8 cellular contexts compared by ENCODE assay signal in genomic region chr15:73273181-73274002, GRCh38.
A peak's percentile ranks its signal among the peaks of the same experiment; 100 is the strongest.
DNase-seq lines count a peak whose midpoint lies in the region; ATAC-seq and TF ChIP-seq lines count a peak whose summit lies in the region.

No MANE protein-coding gene starts in this region.

- DNase-seq in Calu3: peak; percentile 62
- DNase-seq in NCI-H774 (lab: John Stamatoyannopoulos, UW): peak; percentile 33
- DNase-seq in activated T-cell treated with anti-CD3 and anti-CD28 coated beads for 48 hours (ENCODE audit: low read depth): peak; percentile 21
- peak; percentile 75 for DNase-seq in fibroblast of peridontal ligament (ENCODE audit: extremely low read depth)
- DNase-seq in transverse colon: peak; percentile 39

- TF ChIP-seq EP300 in neural cell (conservative IDR thresholded peaks at IDR 0.05; ENCODE audit: poor library complexity, severe bottlenecking): no peak
- TF ChIP-seq EP300 in transverse colon (IDR thresholded peaks at IDR 0.05; ENCODE audit: low read depth): no peak

- no peaks in the 10 kb centered on the region for H3K36me3 Mint-ChIP-seq in Calu3 (ENCODE audit: insufficient read depth, unreplicated experiment)

- H3K9me3 ChIP-seq in neural cell (ENCODE audit: low read length): no peaks in the 10 kb centered on the region
- H3K9me3 ChIP-seq in transverse colon: no peaks in the 10 kb centered on the region

- H3K27ac ChIP-seq in neural cell (ENCODE audit: low read length) (no peak overlapping the region), transverse colon (no peak overlapping the region)

- 10 to 37% methylated on average over 2 to 5 of the region's 5 CpGs for WGBS in transverse colon (ENCODE audit: low coverage in 1 of 2), 2 donors

- H3K9ac ChIP-seq in neural cell (ENCODE audit: low read length): no peak overlapping the region

- CTCF ChIA-PET in Calu3 (lab: Charles Lee): interaction anchor here (1.0 to 1.9 kb wide), 4 partner anchors 8 to 551 kb away, joined by 5 to 9 read pairs (median 6); no protein-coding TSS in a partner anchor

- peak; percentile 46 for ATAC-seq in HG03175 (IDR thresholded peaks at IDR 0.05; ENCODE audit: unreplicated experiment)
- ATAC-seq in HG03025 (IDR thresholded peaks at IDR 0.05; ENCODE audit: low FRiP score, unreplicated experiment): no peak

- no peaks in the 10 kb centered on the region for H3F3A ChIP-seq in neural cell (ENCODE audit: insufficient read depth, low read length, poor library complexity, severe bottlenecking)

- H3K27me3 ChIP-seq in neural cell (ENCODE audit: insufficient read depth, low read depth, low read length) (no peaks in the 10 kb centered on the region), transverse colon (no peaks in the 10 kb centered on the region)

- no peaks in the 10 kb centered on the region for H3K9me3 Mint-ChIP-seq in Calu3 (ENCODE audit: low read depth, unreplicated experiment)

- no peaks in the 10 kb centered on the region for H3K4me1 ChIP-seq in transverse colon

- no peaks in the 10 kb centered on the region for H3K4me1 Mint-ChIP-seq in Calu3 (ENCODE audit: low read depth, unreplicated experiment)

- intact Hi-C loops in Calu3 (cut with micrococcal nuclease; ENCODE audit: unreplicated experiment) (loop anchor here (5.0 kb wide), 1 partner anchor 551 kb away; no protein-coding TSS in a partner anchor), transverse colon (cut with DNase I; ENCODE audit: low total_unique reads) (no loop called here)

- no peak overlapping the region for H3K4me3 ChIP-seq in neural cell (ENCODE audit: low read length)
- no peak overlapping the region for H3K4me3 ChIP-seq in transverse colon

- TF ChIP-seq RAD21 in neural cell (conservative IDR thresholded peaks at IDR 0.05): peak; percentile 83

- BruUV-seq in Calu3 (replicated peaks; lab: Mats Ljungman, UMichigan): no TSS peak

- H3K79me2 ChIP-seq in neural cell (replicated peaks; ENCODE audit: insufficient read depth, low read length): no peaks in the 10 kb centered on the region

- H3K36me3 ChIP-seq in neural cell (ENCODE audit: insufficient read depth, low read length) (peaks cover 6% of the 10 kb centered on the region), transverse colon (peaks cover 0 to 27% (median 4%) of the 10 kb centered on the region in 4 donors)

- H3K9me2 ChIP-seq in neural cell (ENCODE audit: insufficient read depth, low read length): no peaks in the 10 kb centered on the region

- H3K4me3 Mint-ChIP-seq in Calu3 (ENCODE audit: low read depth, unreplicated experiment): no peak overlapping the region

- in situ Hi-C loops in transverse colon (cut with MboI; ENCODE audit: low pct_ligation_motif_present in 1 of 4, low pct_unique_long_range_greater_than_20kb in 1 of 4, low sequenced_read_pairs in 3 of 4): loop anchor here in 3 of 4 donors (25.0 kb wide), 1 partner anchor 486 kb away; the partner anchor contains the start of gene ADPGK (in 3 of the 3)

- no peak overlapping the region for H3K27ac Mint-ChIP-seq in Calu3 (ENCODE audit: unreplicated experiment)

- TF ChIP-seq POLR2A in transverse colon (IDR thresholded peaks at IDR 0.05): no peak

- no peaks in the 10 kb centered on the region for H4K20me1 ChIP-seq in neural cell (ENCODE audit: insufficient read depth)

- no peak overlapping the region for H3K4me2 ChIP-seq in neural cell (ENCODE audit: low read length)

- no peaks in the 10 kb centered on the region for H3K27me3 Mint-ChIP-seq in Calu3 (ENCODE audit: unreplicated experiment)

- TF ChIP-seq CTCF in Calu3 (IDR thresholded peaks at IDR 0.05; ENCODE audit: unreplicated experiment) (peak; percentile 83), neural cell (IDR thresholded peaks at IDR 0.05; ENCODE audit: poor library complexity, severe bottlenecking) (peak; percentile 80), transverse colon (IDR thresholded peaks at IDR 0.05) (peak; percentile 56 to 77 (median 68))

- H2AFZ ChIP-seq in neural cell (ENCODE audit: low read depth, low read length): no peak overlapping the region

TF ChIP-seq in neural cell, 6 proteins besides CTCF, POLR2A, EP300 and RAD21:
- TF ChIP-seq SMC3 (conservative IDR thresholded peaks at IDR 0.05; ENCODE audit: poor library complexity) (peak; percentile 82), MXI1 (conservative IDR thresholded peaks at IDR 0.05; ENCODE audit: poor library complexity, severe bottlenecking) (no peak)
- TF ChIP-seq, protein P1, sequence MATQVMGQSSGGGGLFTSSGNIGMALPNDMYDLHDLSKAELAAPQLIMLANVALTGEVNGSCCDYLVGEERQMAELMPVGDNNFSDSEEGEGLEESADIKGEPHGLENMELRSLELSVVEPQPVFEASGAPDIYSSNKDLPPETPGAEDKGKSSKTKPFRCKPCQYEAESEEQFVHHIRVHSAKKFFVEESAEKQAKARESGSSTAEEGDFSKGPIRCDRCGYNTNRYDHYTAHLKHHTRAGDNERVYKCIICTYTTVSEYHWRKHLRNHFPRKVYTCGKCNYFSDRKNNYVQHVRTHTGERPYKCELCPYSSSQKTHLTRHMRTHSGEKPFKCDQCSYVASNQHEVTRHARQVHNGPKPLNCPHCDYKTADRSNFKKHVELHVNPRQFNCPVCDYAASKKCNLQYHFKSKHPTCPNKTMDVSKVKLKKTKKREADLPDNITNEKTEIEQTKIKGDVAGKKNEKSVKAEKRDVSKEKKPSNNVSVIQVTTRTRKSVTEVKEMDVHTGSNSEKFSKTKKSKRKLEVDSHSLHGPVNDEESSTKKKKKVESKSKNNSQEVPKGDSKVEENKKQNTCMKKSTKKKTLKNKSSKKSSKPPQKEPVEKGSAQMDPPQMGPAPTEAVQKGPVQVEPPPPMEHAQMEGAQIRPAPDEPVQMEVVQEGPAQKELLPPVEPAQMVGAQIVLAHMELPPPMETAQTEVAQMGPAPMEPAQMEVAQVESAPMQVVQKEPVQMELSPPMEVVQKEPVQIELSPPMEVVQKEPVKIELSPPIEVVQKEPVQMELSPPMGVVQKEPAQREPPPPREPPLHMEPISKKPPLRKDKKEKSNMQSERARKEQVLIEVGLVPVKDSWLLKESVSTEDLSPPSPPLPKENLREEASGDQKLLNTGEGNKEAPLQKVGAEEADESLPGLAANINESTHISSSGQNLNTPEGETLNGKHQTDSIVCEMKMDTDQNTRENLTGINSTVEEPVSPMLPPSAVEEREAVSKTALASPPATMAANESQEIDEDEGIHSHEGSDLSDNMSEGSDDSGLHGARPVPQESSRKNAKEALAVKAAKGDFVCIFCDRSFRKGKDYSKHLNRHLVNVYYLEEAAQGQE (IDR thresholded peaks at IDR 0.05; ENCODE audit: borderline replicate concordance): no peak

Comparison
In these comparisons a context has a peak if more than half of its experiments do, and no peak if none do; other contexts are left out.
1. DNase-seq: peak in every context shown above with its lines; median percentile 75 in fibroblast of peridontal ligament; 62 in Calu3; 39 in transverse colon; 33 in NCI-H774; 21 in activated T-cell treated with anti-CD3 and anti-CD28 coated beads for 48 hours.